In genomic region chr12:65387396-65387795, GRCh38 we compare ENCODE assay signal across 25 cellular contexts.
"Had no signal": no experiment of that assay in that cellular context is flagged by ENCODE, and none has a peak within 500 bp of the region (broad histone marks: within the 10 kb centered on the region; RNA-seq: fewer than 3 reads in every experiment).

No MANE protein-coding gene starts in this region.

- H3K4me1 ChIP-seq: adrenal gland, body of pancreas, esophagus squamous epithelium had no signal

- H3K27me3 ChIP-seq: adrenal gland, body of pancreas, esophagus squamous epithelium had no signal

- H3K4me3 ChIP-seq: adrenal gland, body of pancreas, esophagus squamous epithelium had no signal

- H3K36me3 ChIP-seq: adrenal gland, esophagus squamous epithelium had no signal

- ATAC-seq: activated CD4-positive, alpha-beta T cell treated with anti-CD3 and anti-CD28 coated beads for 36 hours; activated CD8-positive, alpha-beta memory T cell treated with anti-CD3 and anti-CD28 coated beads, Interleukin-2, amount 10 ng/mL, durations not matched to agents 7 days and 5 days; activated CD8-positive, alpha-beta T cell treated with anti-CD3 and anti-CD28 coated beads, Interleukin-2, amount 10 ng/mL, durations not matched to agents 7 days and 5 days; activated naive CD8-positive, alpha-beta T cell treated with anti-CD3 and anti-CD28 coated beads, Interleukin-2, amount 50 U/mL, for 24 hours; body of pancreas had no signal

- H3K9me3 ChIP-seq: adrenal gland, body of pancreas, esophagus squamous epithelium had no signal

- H3K27ac ChIP-seq: adrenal gland, body of pancreas, epithelial cell of prostate, esophagus squamous epithelium had no signal

- DNase-seq: activated CD4-positive, alpha-beta memory T cell treated with anti-CD3 and anti-CD28 coated beads for 36 hours; activated CD4-positive, alpha-beta T cell treated with anti-CD3 and anti-CD28 coated beads for 36 hours; activated CD4-positive, alpha-beta T cell treated with anti-CD3 and anti-CD28 coated beads, Interleukin-2, amount 10 ng/mL, durations not matched to agents 24 days and 14 days; activated CD4-positive, CD25-positive, alpha-beta regulatory T cell; activated CD4-positive, CD25-positive, alpha-beta regulatory T cell treated with anti-CD3 and anti-CD28 coated beads, Interleukin-2, amount 50 U/mL, for 72 hours; activated CD8-positive, alpha-beta memory T cell treated with anti-CD3 and anti-CD28 coated beads, Interleukin-2, amount 10 ng/mL, durations not matched to agents 7 days and 5 days; activated CD8-positive, alpha-beta memory T cell treated with anti-CD3 and anti-CD28 coated beads, Interleukin-2, amount 50 U/mL, for 4 hours; activated CD8-positive, alpha-beta T cell treated with anti-CD3 and anti-CD28 coated beads, Interleukin-2, amount 10 ng/mL, durations not matched to agents 7 days and 5 days; activated effector memory CD4-positive, alpha-beta T cell treated with anti-CD3 and anti-CD28 coated beads, Interleukin-2, amount 50 U/mL, for 16 hours; activated naive CD4-positive, alpha-beta T cell treated with anti-CD3 and anti-CD28 coated beads for 36 hours; activated naive CD8-positive, alpha-beta T cell treated with anti-CD3 and anti-CD28 coated beads for 36 hours; activated naive CD8-positive, alpha-beta T cell treated with anti-CD3 and anti-CD28 coated beads, Interleukin-2, amount 50 U/mL, for 24 hours; activated T-cell treated with anti-CD3 and anti-CD28 coated beads, Interleukin-2, amount 50 U/mL, for 1 hour; activated T-cell treated with anti-CD3 and anti-CD28 coated beads, Interleukin-2, amount 50 U/mL, for 48 hours; adrenal gland; amygdala; aorta; body of pancreas; caudate nucleus; cortex of kidney; effector CD8-positive, alpha-beta T cell; esophagus squamous epithelium; glutamatergic neuron; T-helper 2 cell had no signal
